8 cellular contexts compared by ENCODE assay signal in genomic region chr18:67104700-67105284, GRCh38.
DNase-seq lines count a peak whose midpoint lies in the region; ATAC-seq and TF ChIP-seq lines count a peak whose summit lies in the region.

No MANE protein-coding gene starts in this region.

- no peaks in the 10 kb centered on the region for H3K27me3 ChIP-seq in prostate gland (replicated peaks; ENCODE audit: insufficient read depth)

- H3K27me3 Mint-ChIP-seq in natural killer cell (ENCODE audit: low read depth in 2 of 2), result no peaks in the 10 kb centered on the region

- no peaks in the 10 kb centered on the region for H3K36me3 Mint-ChIP-seq in natural killer cell

- no peaks in the 10 kb centered on the region for H3K36me3 ChIP-seq in prostate gland

- H3K9me3 Mint-ChIP-seq in natural killer cell, result peaks cover 0 to 2% of the 10 kb centered on the region in 2 donors

- peak; percentile 84 for ATAC-seq in GM19467 (IDR thresholded peaks at IDR 0.05; ENCODE audit: unreplicated experiment)
- ATAC-seq in HG03520 (IDR thresholded peaks at IDR 0.05; ENCODE audit: unreplicated experiment), result peak; percentile 93
- ATAC-seq in natural killer cell, result no peak

- H3K27ac Mint-ChIP-seq in natural killer cell, result no peak overlapping the region

- intact Hi-C loops in prostate gland (cut with DNase I) (no loop called here), natural killer cell (cut with micrococcal nuclease) (no loop called here)

- no peak overlapping the region for H3K4me3 Mint-ChIP-seq in natural killer cell

- TF ChIP-seq POLR2A in prostate gland (IDR thresholded peaks at IDR 0.05), result no peak

- no peaks in the 10 kb centered on the region for H3K4me1 ChIP-seq in prostate gland (replicated peaks)

- WGBS in prostate gland, result 39% methylated on average over 7 of the region's 7 CpGs

- peak; percentile 92 for DNase-seq in DMS53 treated with DMSO at 0.1 percent for 48 hours (lab: John Stamatoyannopoulos, UW; ENCODE audit: unreplicated experiment)
- DNase-seq in NCI-H526 treated with DMSO at 0.1 percent for 48 hours (lab: John Stamatoyannopoulos, UW), result peak; percentile 30
- DNase-seq in activated T-cell treated with anti-CD3 and anti-CD28 coated beads for 24 hours (ENCODE audit: low read depth), result peak; percentile 7
- DNase-seq in glomerular endothelial cell (ENCODE audit: extremely low read depth, low read depth, low spot score), result peak; percentile 29
- DNase-seq in prostate gland (ENCODE audit: low spot score), result peak; percentile 58
- no peak for DNase-seq in natural killer cell

- no peak overlapping the region for H3K27ac ChIP-seq in prostate gland

- no peaks in the 10 kb centered on the region for H3K4me1 Mint-ChIP-seq in natural killer cell

- TF ChIP-seq CTCF in prostate gland (IDR thresholded peaks at IDR 0.05) (peak in 3 of 4 experiments; percentile 14 to 60 (median 54)), natural killer cell (IDR thresholded peaks at IDR 0.05) (no peak)

- H3K9me3 ChIP-seq in prostate gland, result no peaks in the 10 kb centered on the region

- H3K4me3 ChIP-seq in prostate gland, result no peak overlapping the region

Comparison
In these comparisons a context has a peak if more than half of its experiments do, and no peak if none do; other contexts are left out.
1. ATAC-seq: peak in GM19467 (single experiment) and HG03520 (single experiment); none in natural killer cell (0 of 3).